ENCODE assay signal across 8 cellular contexts in the genomic region with DNA sequence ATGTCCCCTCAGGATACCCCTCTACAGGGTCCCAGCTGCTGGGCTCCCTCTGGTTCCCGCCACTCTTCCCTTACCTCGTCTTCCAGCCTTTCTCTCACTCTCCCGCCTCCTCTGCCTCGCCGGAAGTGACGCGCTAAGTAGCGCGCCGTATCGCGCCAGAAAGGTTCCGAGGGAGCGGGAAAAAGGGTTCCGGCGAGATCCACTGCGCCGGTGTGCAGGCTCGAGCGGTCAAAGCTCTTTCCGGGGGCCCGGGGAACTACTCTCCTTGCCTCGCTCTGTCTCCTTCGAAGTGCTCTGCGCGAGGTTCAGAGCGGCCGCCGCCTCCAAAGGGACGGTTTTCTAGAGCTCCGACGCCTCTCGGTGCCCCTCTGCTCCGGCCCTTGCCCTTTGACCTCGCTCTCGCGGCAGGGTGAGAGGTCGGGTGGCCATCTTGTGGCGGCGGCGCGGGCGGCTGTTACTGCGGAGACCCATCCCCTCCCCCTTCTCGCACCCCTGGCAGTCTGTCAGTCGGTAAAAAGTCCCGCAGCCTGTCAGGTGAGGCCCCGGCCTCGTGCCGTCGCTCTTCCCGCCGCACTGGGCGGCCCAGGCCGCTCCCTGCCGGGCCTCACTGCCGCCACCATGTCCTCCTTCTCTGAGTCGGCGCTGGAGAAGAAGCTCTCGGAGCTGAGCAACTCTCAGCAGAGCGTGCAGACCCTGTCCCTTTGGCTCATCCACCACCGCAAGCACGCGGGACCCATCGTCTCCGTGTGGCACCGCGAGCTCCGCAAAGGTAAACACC. TPM values are rescaled to one million over a fixed set of nuclear protein-coding genes. Genes with fewer than 3 reads are reported as not detected.
DNase-seq lines count a peak whose midpoint lies in the region; ATAC-seq, FAIRE-seq and TF ChIP-seq lines count a peak whose summit lies in the region.

A gene with protein sequence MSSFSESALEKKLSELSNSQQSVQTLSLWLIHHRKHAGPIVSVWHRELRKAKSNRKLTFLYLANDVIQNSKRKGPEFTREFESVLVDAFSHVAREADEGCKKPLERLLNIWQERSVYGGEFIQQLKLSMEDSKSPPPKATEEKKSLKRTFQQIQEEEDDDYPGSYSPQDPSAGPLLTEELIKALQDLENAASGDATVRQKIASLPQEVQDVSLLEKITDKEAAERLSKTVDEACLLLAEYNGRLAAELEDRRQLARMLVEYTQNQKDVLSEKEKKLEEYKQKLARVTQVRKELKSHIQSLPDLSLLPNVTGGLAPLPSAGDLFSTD (plus strand): TSS at position 417 of the 778 bp plus-strand sequence. CDS start 202 bp downstream, at position 619.
A gene (minus strand): TSS at position 127 of the 778 bp plus-strand sequence. CDS start 19,640 bp downstream, outside the sequence.

- peaks cover 70% of the 10 kb centered on the region for H3K4me1 Mint-ChIP-seq in activated T-cell treated with anti-CD3 and anti-CD28 coated beads, Interleukin-2, amount 50 U/mL, for 72 hours (ENCODE audit: low read depth)

- H3K27me3 ChIP-seq in KMS-11 (ENCODE audit: insufficient read depth, low read depth), result no peaks in the 10 kb centered on the region
- H3K27me3 ChIP-seq in muscle layer of colon (ENCODE audit: control insufficient read depth in 1 of 2, insufficient read depth in 2 of 2, low read length in 2 of 2), result no peaks in the 10 kb centered on the region

- H3K4me2 ChIP-seq in KMS-11, result peak within 1 kb of the TSS; percentile 83

- DNase-seq in DMS53 (lab: John Stamatoyannopoulos, UW) (peak; percentile 96), RCC 7860 (ENCODE audit: low spot score) (peak; percentile 79)
- peak; percentile 89 to 91 for DNase-seq in activated T-cell treated with anti-CD3 and anti-CD28 coated beads, Interleukin-2, amount 50 U/mL, for 72 hours
- peak; percentile 75 to 77 for DNase-seq in stimulated activated CD8-positive, alpha-beta memory T cell treated with anti-CD3 and anti-CD28 coated beads, Interleukin-7, amount 100 ng/mL, for 1 hour (ENCODE audit: low read depth in 2 of 2)

- peaks cover 97% of the 10 kb centered on the region for H3K79me2 ChIP-seq in KMS-11 (ENCODE audit: insufficient read depth, low read depth)

- H4K20me1 ChIP-seq in KMS-11 (ENCODE audit: insufficient read depth), result 0 out of 2 replicates have a peak, but pooled peaks cover 3% of the 10 kb centered on the region

- H3K27me3 Mint-ChIP-seq in activated T-cell treated with anti-CD3 and anti-CD28 coated beads, Interleukin-2, amount 50 U/mL, for 72 hours (ENCODE audit: low read depth), result no peaks in the 10 kb centered on the region

- ATAC-seq in GM21717 (IDR thresholded peaks at IDR 0.05; ENCODE audit: unreplicated experiment) (peak; percentile 76), esophagus mucosa (peak; percentile 94)
- peak; percentile 90 for ATAC-seq in activated T-cell treated with anti-CD3 and anti-CD28 coated beads, Interleukin-2, amount 50 U/mL, for 72 hours (replicated peaks in 1 of 2)

- H3K36me3 ChIP-seq in KMS-11 (ENCODE audit: insufficient read depth) (no peaks in the 10 kb centered on the region; the same call in 1 of the 2 replicates), muscle layer of colon (ENCODE audit: insufficient read depth, low read length) (peaks cover 9% of the 10 kb centered on the region)

- H3K4me1 ChIP-seq in KMS-11 (ENCODE audit: low read depth, poor library complexity, severe bottlenecking), result peaks cover 45% of the 10 kb centered on the region
- peaks cover 40% of the 10 kb centered on the region for H3K4me1 ChIP-seq in muscle layer of colon (ENCODE audit: insufficient read depth, low read length)

- H3K4me3 Mint-ChIP-seq in activated T-cell treated with anti-CD3 and anti-CD28 coated beads, Interleukin-2, amount 50 U/mL, for 72 hours, result peak within 1 kb of the TSS; percentile 84 to 98

- H3K4me3 ChIP-seq in KMS-11 (IDR thresholded peaks at IDR 0.05; ENCODE audit: insufficient read depth, low read depth, low read length) (no peak within 1 kb of the TSS), muscle layer of colon (ENCODE audit: low read depth in 1 of 2, low read length in 2 of 2) (peak within 1 kb of the TSS; percentile 72 to 90)

- peak within 1 kb of the TSS; percentile 96 for H3K9ac ChIP-seq in KMS-11
- peak within 1 kb of the TSS; percentile 94 for H3K9ac ChIP-seq in muscle layer of colon (ENCODE audit: low read length)

- TF ChIP-seq CTCF in KMS-11 (conservative IDR thresholded peaks at IDR 0.05; ENCODE audit: low read depth, low read length), result no peak

- peaks cover 6 to 11% of the 10 kb centered on the region in 2 donors for H3K36me3 Mint-ChIP-seq in activated T-cell treated with anti-CD3 and anti-CD28 coated beads, Interleukin-2, amount 50 U/mL, for 72 hours (ENCODE audit: insufficient read depth in 2 of 2)

- H3K27ac Mint-ChIP-seq in activated T-cell treated with anti-CD3 and anti-CD28 coated beads, Interleukin-2, amount 50 U/mL, for 72 hours, result peak within 1 kb of the TSS; percentile 95

- peak within 1 kb of the TSS; percentile 91 for H2AFZ ChIP-seq in KMS-11 (ENCODE audit: low read depth)

- H3K27ac ChIP-seq in KMS-11 (peak within 1 kb of the TSS; percentile 90), muscle layer of colon (ENCODE audit: low read depth, low read length) (peak within 1 kb of the TSS; percentile 87)

- H3K9me3 ChIP-seq in muscle layer of colon (ENCODE audit: low read length), result no peaks in the 10 kb centered on the region

- H3K9me3 Mint-ChIP-seq in activated T-cell treated with anti-CD3 and anti-CD28 coated beads, Interleukin-2, amount 50 U/mL, for 72 hours, result no peaks in the 10 kb centered on the region

- peak; percentile 49 for FAIRE-seq in RCC 7860 (lab: Jason Lieb, UNC)

RNA-seq across cellular contexts. Expression of the first gene that starts in this region (rescaled TPM):
- 10 to 100 TPM; 33.3 to 52.3 TPM for total RNA-seq in activated T-cell treated with anti-CD3 and anti-CD28 coated beads, Interleukin-2, amount 50 U/mL, for 72 hours
- 24.1 TPM for total RNA-seq in esophagus mucosa

RNA-seq across cellular contexts. Expression of the second gene that starts in this region (rescaled TPM):
- 10 to 100 TPM; 25.8 to 26.6 TPM for total RNA-seq in activated T-cell treated with anti-CD3 and anti-CD28 coated beads, Interleukin-2, amount 50 U/mL, for 72 hours
- total RNA-seq in esophagus mucosa, result 8.1 TPM
